ENCODE assay signal across 14 cellular contexts in genomic region chr7:136403591-136403990, GRCh38.
DNase-seq lines count a peak whose midpoint lies in the region; TF ChIP-seq lines count a peak whose summit lies in the region.
"Had no signal": no experiment of that assay in that cellular context is flagged by ENCODE, and none has a peak within 500 bp of the region (broad histone marks: within the 10 kb centered on the region; RNA-seq: fewer than 3 reads in every experiment).

No MANE protein-coding gene starts in this region.

- H3K9me2 ChIP-seq in OCI-LY7 (ENCODE audit: insufficient read depth, low read length) = no peaks in the 10 kb centered on the region
- H3K9me2 ChIP-seq in GM23248 (ENCODE audit: insufficient read depth) = no peaks in the 10 kb centered on the region

- intact Hi-C loops in OCI-LY7 (cut with micrococcal nuclease; ENCODE audit: unreplicated experiment) = no loop called here
- intact Hi-C loops in Caco-2 (cut with micrococcal nuclease; ENCODE audit: unreplicated experiment) = no loop called here

- H3K4me3 ChIP-seq in HEK293 (ENCODE audit: low read depth, low read length) = no peak overlapping the region
- no peak overlapping the region for H3K4me3 ChIP-seq in OCI-LY7 (ENCODE audit: low read depth, low read length, poor library complexity, severe bottlenecking)
- no peak overlapping the region for H3K4me3 ChIP-seq in GM23248
- H3K4me3 ChIP-seq in Caco-2 (ENCODE audit: low read depth, low read length) = no peak overlapping the region
- H3K4me3 ChIP-seq: GM23338 had no signal

- no peaks in the 10 kb centered on the region for H3K9me3 Mint-ChIP-seq in Caco-2 (ENCODE audit: unreplicated experiment)
- H3K9me3 Mint-ChIP-seq: GM23338, H9 had no signal

- no peaks in the 10 kb centered on the region for H3K36me3 Mint-ChIP-seq in Caco-2 (ENCODE audit: insufficient read depth, unreplicated experiment)
- H3K36me3 Mint-ChIP-seq: CD4-positive, alpha-beta memory T cell had no signal

- no peaks in the 10 kb centered on the region for H3K27me3 Mint-ChIP-seq in Caco-2 (ENCODE audit: insufficient read depth, unreplicated experiment)
- H3K27me3 Mint-ChIP-seq: CD4-positive, alpha-beta memory T cell had no signal

- no peaks in the 10 kb centered on the region for H3K36me3 ChIP-seq in HEK293 (ENCODE audit: control insufficient read depth in 2 of 2, insufficient read depth in 1 of 2, low read length in 2 of 2)
- no peaks in the 10 kb centered on the region for H3K36me3 ChIP-seq in OCI-LY7 (ENCODE audit: insufficient read depth, low read length)
- no peaks in the 10 kb centered on the region for H3K36me3 ChIP-seq in GM23248 (ENCODE audit: low read depth)
- no peaks in the 10 kb centered on the region for H3K36me3 ChIP-seq in Caco-2 (ENCODE audit: control insufficient read depth, insufficient read depth, low read length)
- H3K36me3 ChIP-seq: BE2C had no signal

- BruUV-seq in OCI-LY7 (replicated peaks; lab: Mats Ljungman, UMichigan) = no TSS peak
- no TSS peak for BruUV-seq in Caco-2 (replicated peaks; lab: Mats Ljungman, UMichigan)

- DNase-seq in NCI-H82 (lab: John Stamatoyannopoulos, UW) = peak; percentile 4
- no peak for DNase-seq in NCI-H82 treated with DMSO at 0.1 percent for 48 hours (lab: John Stamatoyannopoulos, UW; ENCODE audit: unreplicated experiment)
- DNase-seq in OCI-LY7 (ENCODE audit: low spot score) = peak; percentile 56
- no peak for DNase-seq in GM23248
- no peak for DNase-seq in Caco-2
- DNase-seq in activated naive CD4-positive, alpha-beta T cell treated with Interleukin-2 at 50 U/mL for 16 hours = no peak
- DNase-seq: BE2C; CD4-positive, alpha-beta memory T cell; DMS153; H9; KBM-7 had no signal

- H4K20me1 ChIP-seq in OCI-LY7 (ENCODE audit: insufficient read depth, low read length) (no peaks in the 10 kb centered on the region), GM23248 (ENCODE audit: insufficient read depth) (no peaks in the 10 kb centered on the region)

- no peak overlapping the region for H3K4me3 Mint-ChIP-seq in Caco-2 (ENCODE audit: unreplicated experiment)
- H3K4me3 Mint-ChIP-seq: CD4-positive, alpha-beta memory T cell; GM23338; H9 had no signal

- no peak overlapping the region for H3K4me2 ChIP-seq in OCI-LY7 (ENCODE audit: low read length)
- H3K4me2 ChIP-seq in GM23248 (ENCODE audit: unreplicated experiment) = no peak overlapping the region
- H3K4me2 ChIP-seq: GM23338 had no signal

- H3K9me3 ChIP-seq in HEK293 (ENCODE audit: control insufficient read depth, insufficient read depth, low read depth, low read length) = no peaks in the 10 kb centered on the region
- no peaks in the 10 kb centered on the region; the same call in 1 of the 2 replicates for H3K9me3 ChIP-seq in OCI-LY7 (ENCODE audit: low read length)
- no peaks in the 10 kb centered on the region for H3K9me3 ChIP-seq in GM23248 (ENCODE audit: low read depth)
- H3K9me3 ChIP-seq in Caco-2 = no peaks in the 10 kb centered on the region
- H3K9me3 ChIP-seq: BE2C had no signal

- H2AFZ ChIP-seq in OCI-LY7 (ENCODE audit: low read length) = no peak overlapping the region
- H2AFZ ChIP-seq in GM23248 = no peak overlapping the region
- H2AFZ ChIP-seq: GM23338 had no signal

- TF ChIP-seq CTCF in HEK293 (tag by site-specific recombination; IDR thresholded peaks at IDR 0.05) (no peak), OCI-LY7 (conservative IDR thresholded peaks at IDR 0.05; ENCODE audit: low read length) (no peak), Caco-2 (IDR thresholded peaks at IDR 0.05; ENCODE audit: insufficient read depth in 1 of 2, low read depth in 1 of 2, low read length in 1 of 2, severe bottlenecking in 1 of 2, unreplicated experiment in 1 of 2) (no peak)

- 0 out of 2 replicates have a peak, but pooled peaks cover 4% of the 10 kb centered on the region for H3K27me3 ChIP-seq in GM23248 (replicated peaks; ENCODE audit: insufficient read depth)
- no peaks in the 10 kb centered on the region for H3K27me3 ChIP-seq in Caco-2 (replicated peaks; ENCODE audit: control insufficient read depth, insufficient read depth, low read length)
- H3K27me3 ChIP-seq: BE2C had no signal

- H3K9ac ChIP-seq in GM23248 = no peak overlapping the region

- H3F3A ChIP-seq in GM23248 (ENCODE audit: insufficient read depth) = no peaks in the 10 kb centered on the region

- H3K4me1 Mint-ChIP-seq in Caco-2 (ENCODE audit: low read depth, unreplicated experiment) = no peaks in the 10 kb centered on the region

- no peak overlapping the region for H3K27ac Mint-ChIP-seq in Caco-2 (ENCODE audit: unreplicated experiment)
- H3K27ac Mint-ChIP-seq: GM23338, H9 had no signal

- CTCF ChIA-PET in HEK293 (lab: Yijun Ruan, JAX) = no interaction called here
- CTCF ChIA-PET in OCI-LY7 (lab: Charles Lee; ENCODE audit: unreplicated experiment) = no interaction called here
- CTCF ChIA-PET in Caco-2 (lab: Charles Lee) = no interaction called here

- H3K4me1 ChIP-seq in HEK293 (ENCODE audit: control insufficient read depth, insufficient read depth, low read length) = no peaks in the 10 kb centered on the region
- H3K4me1 ChIP-seq in OCI-LY7 (ENCODE audit: insufficient read depth, low read length, poor library complexity, severe bottlenecking) = peaks cover 16% of the 10 kb centered on the region
- no peaks in the 10 kb centered on the region for H3K4me1 ChIP-seq in GM23248 (ENCODE audit: insufficient read depth)
- H3K4me1 ChIP-seq in Caco-2 = no peaks in the 10 kb centered on the region

- H3K27ac ChIP-seq in HEK293 (ENCODE audit: extremely low read depth, low read depth, low read length) (no peak overlapping the region), OCI-LY7 (ENCODE audit: low read depth, low read length, poor library complexity, severe bottlenecking) (no peak overlapping the region), GM23248 (no peak overlapping the region)
- H3K27ac ChIP-seq: C4-2B had no signal

- POLR2A ChIA-PET in HEK293 (lab: Yijun Ruan, JAX) = no interaction called here
- POLR2A ChIA-PET in OCI-LY7 (lab: Charles Lee) = interaction anchor here (0.6 to 1.4 kb wide), 3 partner anchors 10 to 522 kb away, joined by 3 to 5 read pairs (median 4); no protein-coding TSS in a partner anchor
- POLR2A ChIA-PET in Caco-2 (lab: Charles Lee) = no interaction called here

- 45 to 61% methylated on average over 4 of the region's 4 CpGs for WGBS in GM23248 (ENCODE audit: low coverage in 1 of 2, low lambda C conversion rate in 2 of 2, missing lambda C conversion rate in 2 of 2), 2 experiments

- in situ Hi-C loops in GM23248 (cut with MboI) = loop anchor here (25.0 kb wide), 1 partner anchor 1184 kb away; no protein-coding TSS in a partner anchor

- no peaks in the 10 kb centered on the region for H3K79me2 ChIP-seq in OCI-LY7 (ENCODE audit: insufficient read depth, low read depth, low read length)
- no peaks in the 10 kb centered on the region for H3K79me2 ChIP-seq in GM23248 (ENCODE audit: insufficient read depth)

TF ChIP-seq in HEK293, 187 proteins besides CTCF, POLR2A, EP300 and RAD21 (continues in another document):
- no peak for TF ChIP-seq ZNF488 (tag by site-specific recombination; IDR thresholded peaks at IDR 0.05)
- no peak for TF ChIP-seq ZSCAN30 (tag by site-specific recombination; IDR thresholded peaks at IDR 0.05)
- TF ChIP-seq REST (tag by site-specific recombination; IDR thresholded peaks at IDR 0.05) = no peak

Comparison
In these comparisons a context has a peak if more than half of its experiments do, and no peak if none do; other contexts are left out.
1. DNase-seq: peak in NCI-H82 (single experiment) and OCI-LY7 (single experiment); none in NCI-H82 treated with DMSO at 0.1 percent for 48 hours (single experiment), GM23248 (single experiment), Caco-2 (0 of 2) and activated naive CD4-positive, alpha-beta T cell treated with Interleukin-2 at 50 U/mL for 16 hours (single experiment).